ENCODE assay signal across 8 cellular contexts in genomic region chr2:13006829-13007715, GRCh38.
DNase-seq lines count a peak whose midpoint lies in the region; ATAC-seq and TF ChIP-seq lines count a peak whose summit lies in the region.

No MANE protein-coding gene starts in this region.

- no peak overlapping the region for H3K27ac ChIP-seq in caudate nucleus (ENCODE audit: low read depth, low read length)

- TF ChIP-seq CTCF in WTC11 (IDR thresholded peaks at IDR 0.05): peak; percentile 85

- H3K4me3 Mint-ChIP-seq in WTC11: no peak overlapping the region

- H3K4me1 Mint-ChIP-seq in WTC11: peaks cover 19% of the 10 kb centered on the region

- ATAC-seq in Right ventricle myocardium inferior: peak; percentile 90
- ATAC-seq in HG03025 (IDR thresholded peaks at IDR 0.05; ENCODE audit: low FRiP score, unreplicated experiment): peak; percentile 91
- ATAC-seq in WTC11: peak; percentile 98
- ATAC-seq in left colon: peak; percentile 55

- no peak overlapping the region for H3K27ac Mint-ChIP-seq in WTC11

- no peaks in the 10 kb centered on the region for H3K27me3 Mint-ChIP-seq in WTC11 (ENCODE audit: low read depth)

- POLR2A ChIA-PET in WTC11 (lab: Charles Lee): no interaction called here

- H3K36me3 Mint-ChIP-seq in WTC11: no peaks in the 10 kb centered on the region

- DNase-seq in Right ventricle myocardium inferior (ENCODE audit: missing footprints) (no peak), cardiac septum (ENCODE audit: low spot score) (no peak), NCI-H2196 (lab: John Stamatoyannopoulos, UW; ENCODE audit: unreplicated experiment) (peak; percentile 67), WTC11 (ENCODE audit: low spot score) (peak; percentile 70), caudate nucleus (lab: John Stamatoyannopoulos, UW) (peak in 53 of 61 donors; percentile 0 to 75 (median 31)), left colon (peak; percentile 27 to 44)
- DNase-seq in stimulated activated CD4-positive, alpha-beta T cell treated with anti-CD3 and anti-CD28 coated beads, Interleukin-2, amount 100 ng/mL, for 4 hours (ENCODE audit: low read depth): peak; percentile 38

- no peaks in the 10 kb centered on the region for H3K9me3 Mint-ChIP-seq in WTC11

- CTCF ChIA-PET in WTC11 (lab: Charles Lee): interaction anchor here (0.5 to 2.1 kb wide), 35 partner anchors 9 to 1178 kb away, joined by 3 to 31 read pairs (median 4); partner anchors contain the start of gene TRIB2

- intact Hi-C loops in Right ventricle myocardium inferior (cut with DNase I): loop anchor here (1.0 to 10.0 kb wide), 5 partner anchors 75 to 1178 kb away; no protein-coding TSS in a partner anchor
- intact Hi-C loops in cardiac septum (cut with DNase I): loop anchor here (1.0 to 10.0 kb wide), 6 partner anchors 290 to 1178 kb away; partner anchors contain the start of gene TRIB2
- intact Hi-C loops in left colon (cut with DNase I, micrococcal nuclease): loop anchor here in 1 of 2 donors (10.0 kb wide), 2 partner anchors 282 to 1142 kb away; no protein-coding TSS in a partner anchor

TF ChIP-seq in WTC11, 78 proteins besides CTCF, POLR2A, EP300 and RAD21:
- no peak for TF ChIP-seq ZNF425 (CRISPR knock-in tag; conservative IDR thresholded peaks at IDR 0.05)
- TF ChIP-seq HMGXB4 (CRISPR knock-in tag; IDR thresholded peaks at IDR 0.05): no peak
- no peak for TF ChIP-seq ATF2 (CRISPR knock-in tag; IDR thresholded peaks at IDR 0.05; ENCODE audit: borderline replicate concordance, low read depth)
- no peak for TF ChIP-seq PRRX2 (CRISPR knock-in tag; IDR thresholded peaks at IDR 0.05)
- no peak for TF ChIP-seq PREB (CRISPR knock-in tag; IDR thresholded peaks at IDR 0.05; ENCODE audit: borderline replicate concordance)
- no peak for TF ChIP-seq CREB1 (CRISPR knock-in tag; IDR thresholded peaks at IDR 0.05)
- TF ChIP-seq ZNF232 (CRISPR knock-in tag; IDR thresholded peaks at IDR 0.05): no peak
- no peak for TF ChIP-seq GABPB1 (CRISPR knock-in tag; IDR thresholded peaks at IDR 0.05)
- no peak for TF ChIP-seq ATF3 (CRISPR knock-in tag; conservative IDR thresholded peaks at IDR 0.05)

Comparison
In these comparisons a context has a peak if more than half of its experiments do, and no peak if none do; other contexts are left out.
1. DNase-seq: peak in NCI-H2196 (single experiment), WTC11 (single experiment), caudate nucleus (53 of 61), left colon (2 of 2) and stimulated activated CD4-positive, alpha-beta T cell treated with anti-CD3 and anti-CD28 coated beads, Interleukin-2, amount 100 ng/mL, for 4 hours (single experiment); none in Right ventricle myocardium inferior (single experiment) and cardiac septum (single experiment).
2. Peak in every context shown above with its lines, with median percentiles within 50 percentile points of each other: ATAC-seq.